Comparison of ENCODE assay signal across 11 cellular contexts in genomic region chr11:111976119-111976518, GRCh38. TPM values are rescaled to one million over a fixed set of nuclear protein-coding genes. Genes with fewer than 3 reads are reported as not detected.
DNase-seq lines count a peak whose midpoint lies in the region; ATAC-seq, FAIRE-seq and TF ChIP-seq lines count a peak whose summit lies in the region.
"Had no signal": no experiment of that assay in that cellular context is flagged by ENCODE, and none has a peak within 500 bp of the region (broad histone marks: within the 10 kb centered on the region; RNA-seq: fewer than 3 reads in every experiment).

No MANE protein-coding gene starts in this region.

- in situ Hi-C loops in HepG2 (cut with HindIII; ENCODE audit: extremely low pct_ligation_motif_present, low pct_unique_long_range_greater_than_20kb), result no loop called here

- TF ChIP-seq POLR2A in right lobe of liver (IDR thresholded peaks at IDR 0.05), result no peak
- TF ChIP-seq POLR2A in HepG2 (IDR thresholded peaks at IDR 0.05; ENCODE audit: insufficient read depth in 1 of 2, low read depth in 2 of 2, low read length in 2 of 2), result no peak
- TF ChIP-seq POLR2A in H1 (IDR thresholded peaks at IDR 0.05; ENCODE audit: control extremely low read depth in 1 of 2, low read depth in 2 of 2, low read length in 2 of 2), result no peak

- no peak overlapping the region for H2BK5ac ChIP-seq in H1 (ENCODE audit: low read depth, low read length)

- H3K36me3 Mint-ChIP-seq in neural crest cell (ENCODE audit: low read depth), result no peaks in the 10 kb centered on the region

- H2AK5ac ChIP-seq in H1 (ENCODE audit: low read depth, low read length), result no peak overlapping the region

- BruUV-seq in HepG2 (replicated peaks; lab: Mats Ljungman, UMichigan), result no TSS peak

- peaks cover 32% of the 10 kb centered on the region for H3K4me1 Mint-ChIP-seq in neural crest cell

- H2BK120ac ChIP-seq in H1 (replicated peaks; ENCODE audit: low read depth, low read length), result no peak overlapping the region

- H3K36me3 ChIP-seq in right lobe of liver, result peaks cover 0 to 6% (median 0%) of the 10 kb centered on the region in 4 donors
- H3K36me3 ChIP-seq in HepG2 (replicated peaks in 1 of 2; ENCODE audit: control insufficient read depth in 1 of 2, insufficient read depth in 2 of 2, low read length in 2 of 2), result peaks cover 6 to 39% of the 10 kb centered on the region in 2 experiments; a peak in 4 of 5 replicates
- peaks cover 0 to 4% (median 0%) of the 10 kb centered on the region in 4 experiments; a peak in 1 of 8 replicates for H3K36me3 ChIP-seq in H1 (ENCODE audit: control insufficient read depth in 2 of 4, insufficient read depth in 4 of 4, low read length in 3 of 4)
- H3K36me3 ChIP-seq: SJCRH30 had no signal

- no peak for TF ChIP-seq RAD21 in HepG2 (CRISPR knock-in tag; IDR thresholded peaks at IDR 0.05)
- TF ChIP-seq RAD21 in H1 (IDR thresholded peaks at IDR 0.05 in 1 of 2, conservative IDR thresholded peaks at IDR 0.05 in 1 of 2; ENCODE audit: low read depth in 2 of 2, low read length in 2 of 2), result no peak

- DNase-seq in right lobe of liver (no peak), HepG2 (ENCODE audit: low spot score) (no peak), H1 (ENCODE audit: low read depth in 1 of 2, low spot score in 2 of 2) (no peak), neural crest cell (ENCODE audit: low read depth, low spot score) (no peak), NOMO-1 treated with DMSO at 0.1 percent for 48 hours (lab: John Stamatoyannopoulos, UW; ENCODE audit: unreplicated experiment) (no peak), NCI-H510A (lab: John Stamatoyannopoulos, UW) (no peak)
- DNase-seq: brain microvascular endothelial cell had no signal

- FAIRE-seq in HepG2 (lab: Jason Lieb, UNC) (no peak), H1 (lab: Jason Lieb, UNC) (no peak)

- no peak overlapping the region for H3K23ac ChIP-seq in H1 (ENCODE audit: insufficient read length)

- no peaks in the 10 kb centered on the region for H3K4me1 ChIP-seq in right lobe of liver
- H3K4me1 ChIP-seq in HepG2 (ENCODE audit: insufficient read depth, low read length), result no peaks in the 10 kb centered on the region
- H3K4me1 ChIP-seq in H1 (replicated peaks in 1 of 4; ENCODE audit: control insufficient read depth in 3 of 4, insufficient read depth in 4 of 4, low read length in 3 of 4), result peaks cover 6 to 10% (median 7%) of the 10 kb centered on the region in 4 experiments; a peak in 6 of 7 replicates
- H3K4me1 ChIP-seq: SJCRH30 had no signal

- H3K4me2 ChIP-seq in HepG2 (ENCODE audit: low read depth, low read length) (no peak overlapping the region), H1 (ENCODE audit: insufficient read depth in 1 of 2, low read depth in 2 of 2, low read length in 2 of 2) (peak overlapping the region; percentile 71 to 90)

- H3K9ac ChIP-seq in HepG2 (ENCODE audit: insufficient read depth, low read depth, low read length), result no peak overlapping the region
- H3K9ac ChIP-seq in H1 (replicated peaks in 1 of 4; ENCODE audit: extremely low read depth in 1 of 4, low read depth in 3 of 4, low read length in 3 of 4), result no peak overlapping the region

- ATAC-seq in right lobe of liver, result no peak
- ATAC-seq in HepG2, result no peak
- no peak for ATAC-seq in HG03135 (IDR thresholded peaks at IDR 0.05; ENCODE audit: unreplicated experiment)
- ATAC-seq in GM21360 (IDR thresholded peaks at IDR 0.05; ENCODE audit: unreplicated experiment), result no peak

- POLR2A ChIA-PET in HepG2 (lab: Yijun Ruan, JAX) (no interaction called here), H1 (lab: Charles Lee; ENCODE audit: partially characterized antibody) (interaction anchor here (1.1 to 2.8 kb wide), 5 partner anchors 11 to 39 kb away, joined by 3 to 22 read pairs (median 5); partner anchors contain the start of gene DIXDC1)

- no peak overlapping the region for H3K56ac ChIP-seq in H1 (replicated peaks; ENCODE audit: insufficient read length, low read depth, low read length)

- H3K27ac ChIP-seq in right lobe of liver (peak overlapping the region in 2 of 3 donors; percentile 49 to 51), HepG2 (ENCODE audit: extremely low read length, insufficient read depth, low read length) (no peak overlapping the region), H1 (ENCODE audit: low read depth, low read length) (no peak overlapping the region)
- H3K27ac ChIP-seq: brain microvascular endothelial cell, SJCRH30 had no signal

- H3K27me3 Mint-ChIP-seq in neural crest cell (ENCODE audit: low read depth), result peaks cover 4% of the 10 kb centered on the region

- no peaks in the 10 kb centered on the region for H3K79me1 ChIP-seq in H1 (ENCODE audit: low read depth, low read length)

- no peak overlapping the region for H3K4me3 ChIP-seq in right lobe of liver
- no peak overlapping the region for H3K4me3 ChIP-seq in HepG2 (replicated peaks in 1 of 3; ENCODE audit: insufficient read depth in 1 of 3, low read depth in 2 of 3, low read length in 3 of 3)
- H3K4me3 ChIP-seq in H1 (ENCODE audit: extremely low read depth in 1 of 4, insufficient read depth in 2 of 4, low read depth in 3 of 4, low read length in 4 of 4), result peak overlapping the region in 3 of 4 experiments; percentile 66 to 82 (median 80); a peak in 5 of 8 replicates

- H4K20me1 ChIP-seq in HepG2 (ENCODE audit: insufficient read depth, low read length) (no peaks in the 10 kb centered on the region), H1 (replicated peaks in 1 of 2; ENCODE audit: control insufficient read depth in 1 of 2, insufficient read depth in 2 of 2, low read length in 2 of 2) (peaks cover 0 to 3% of the 10 kb centered on the region in 2 experiments)

- TF ChIP-seq CTCF in right lobe of liver (IDR thresholded peaks at IDR 0.05) (no peak), HepG2 (CRISPR knock-in tag; IDR thresholded peaks at IDR 0.05) (no peak), H1 (IDR thresholded peaks at IDR 0.05; ENCODE audit: control extremely low read depth in 1 of 3, insufficient read depth in 1 of 3, low read depth in 1 of 3, low read length in 3 of 3) (no peak), neural crest cell (conservative IDR thresholded peaks at IDR 0.05) (no peak)

- H3K9me3 Mint-ChIP-seq in neural crest cell, result no peaks in the 10 kb centered on the region

- H3K27me3 ChIP-seq in right lobe of liver (no peaks in the 10 kb centered on the region), HepG2 (ENCODE audit: control insufficient read depth in 1 of 2, insufficient read depth in 2 of 2, low read length in 2 of 2) (no peaks in the 10 kb centered on the region), H1 (replicated peaks in 1 of 4; ENCODE audit: control insufficient read depth in 3 of 4, extremely low read depth in 1 of 4, insufficient read depth in 3 of 4, low read length in 3 of 4) (peaks cover 0 to 3% (median 0%) of the 10 kb centered on the region in 4 experiments; a peak in 3 of 7 replicates)
- H3K27me3 ChIP-seq: brain microvascular endothelial cell, foreskin keratinocyte, SJCRH30 had no signal

- no peak for TF ChIP-seq EP300 in HepG2 (IDR thresholded peaks at IDR 0.05; ENCODE audit: low read depth in 2 of 2, low read length in 2 of 2)
- TF ChIP-seq EP300 in HepG2 (CRISPR knock-in tag; IDR thresholded peaks at IDR 0.05; ENCODE audit: borderline replicate concordance), result no peak
- no peak for TF ChIP-seq EP300 in H1 (IDR thresholded peaks at IDR 0.05; ENCODE audit: borderline replicate concordance in 1 of 2, low read depth in 2 of 2, low read length in 2 of 2)

- no CpG with 5 or more reads among the region's 2 CpGs for WGBS in right lobe of liver (ENCODE audit: insufficient coverage, low coverage, low lambda C conversion rate, missing lambda C conversion rate)
- WGBS in HepG2 (ENCODE audit: low lambda C conversion rate), result 92% methylated on average over 2 of the region's 2 CpGs
- WGBS in H1 (ENCODE audit: extremely low coverage in 1 of 2, insufficient coverage in 1 of 2, insufficient read length in 1 of 2, insufficient replicate concordance in 2 of 2, low coverage in 1 of 2, low lambda C conversion rate in 2 of 2, missing lambda C conversion rate in 1 of 2), 2 experiments, result 65% methylated on average over 2 of the region's 2 CpGs; no CpG with 5 or more reads in 1 of the 2 experiments

- 0 out of 2 replicates have a peak overlapping the region, but pooled peaks have one; percentile 21 for H2BK20ac ChIP-seq in H1 (ENCODE audit: low read length)

- H2AFZ ChIP-seq in HepG2 (ENCODE audit: low read length), result no peak overlapping the region
- H2AFZ ChIP-seq in H1 (ENCODE audit: low read length), result no peak overlapping the region

- H4K91ac ChIP-seq in H1 (replicated peaks; ENCODE audit: insufficient read length, low read length), result no peak overlapping the region

- intact Hi-C loops in right lobe of liver (cut with DNase I) (no loop called here), HepG2 (cut with micrococcal nuclease; ENCODE audit: unreplicated experiment) (no loop called here)

- CTCF ChIA-PET in HepG2 (lab: Yijun Ruan, JAX; ENCODE audit: low intra/inter-chr PET ratio, low total read pairs), result interaction anchor here (0.6 kb wide), 1 partner anchor 21 kb away, joined by 3 read pairs; no protein-coding TSS in a partner anchor
- CTCF ChIA-PET in H1 (lab: Charles Lee; ENCODE audit: partially characterized antibody), result interaction anchor here (21.3 kb wide), 1 partner anchor 41 kb away, joined by 565 read pairs; the partner anchor contains the start of gene DIXDC1

- H3K9me3 ChIP-seq in right lobe of liver (no peaks in the 10 kb centered on the region), HepG2 (ENCODE audit: low read length) (no peaks in the 10 kb centered on the region), H1 (ENCODE audit: insufficient read depth in 2 of 2, low read depth in 1 of 2, low read length in 1 of 2) (no peaks in the 10 kb centered on the region)
- H3K9me3 ChIP-seq: SJCRH30 had no signal

- H3K18ac ChIP-seq in H1 (ENCODE audit: extremely low read depth, low read length), result no peak overlapping the region; the same call in 1 of the 2 replicates

- peaks cover 12% of the 10 kb centered on the region for H3K23me2 ChIP-seq in H1 (ENCODE audit: low read depth, low read length)

- H4K5ac ChIP-seq in H1 (ENCODE audit: insufficient read length, low read depth, low read length), result no peak overlapping the region

- no peak overlapping the region for H3K4ac ChIP-seq in H1 (replicated peaks; ENCODE audit: insufficient read length, low read depth, low read length)

- H3K27ac Mint-ChIP-seq in neural crest cell (ENCODE audit: unreplicated experiment), result no peak overlapping the region

- H4K8ac ChIP-seq in H1 (ENCODE audit: extremely low read depth, insufficient read depth, low read length), result no peak overlapping the region

- H2BK12ac ChIP-seq in H1 (ENCODE audit: low read depth, low read length), result no peak overlapping the region

- H3K79me2 ChIP-seq in HepG2 (ENCODE audit: insufficient read depth, low read length), result no peaks in the 10 kb centered on the region
- H3K79me2 ChIP-seq in H1 (ENCODE audit: control insufficient read depth in 1 of 2, insufficient read depth in 2 of 2, low read length in 2 of 2), result no peaks in the 10 kb centered on the region

- peak overlapping the region; percentile 82 for H3K4me3 Mint-ChIP-seq in neural crest cell

- H3K14ac ChIP-seq in H1 (ENCODE audit: insufficient read length), result no peak overlapping the region

- H2BK15ac ChIP-seq in H1 (ENCODE audit: low read length), result no peak overlapping the region

RNA-seq across cellular contexts. Expression of gene DIXDC1, which starts 39.0 kb away (rescaled TPM):
- total RNA-seq in right lobe of liver (10 to 100 TPM in 1 of 6 experiments, 1 to 10 TPM in 5; 4.5 to 10.4 (median 8.0) TPM), HepG2 (2016; rRNA removed; fragmentation: Illumina TruSeq; extraction: Trizol) (25.0 and 29.7 TPM in 2 replicates), neural crest cell (24.4 and 24.6 TPM in 2 replicates)
- 3.1 and 3.8 TPM in 2 replicates for total RNA-seq in HepG2 (2016; cell fraction: cytosol; rRNA removed; fragmentation: Illumina TruSeq; extraction: Trizol; ENCODE audit: low read depth)
- 25.9 and 27.6 TPM in 2 replicates for total RNA-seq in HepG2 (2016; cell fraction: insoluble cytoplasmic fraction; rRNA removed; fragmentation: Illumina TruSeq; extraction: Trizol)
- total RNA-seq in HepG2 (2016; cell fraction: membrane; rRNA removed; fragmentation: Illumina TruSeq; extraction: Trizol), result 9.8 and 10.5 TPM in 2 replicates
- 23.5 and 24.4 TPM in 2 replicates for total RNA-seq in HepG2 (2016; cell fraction: nucleus; rRNA removed; fragmentation: Illumina TruSeq; extraction: Trizol)
- polyA plus RNA-seq in HepG2 (2011; rRNA removed) (7.8 and 10.4 TPM in 2 replicates), H1 (2011; rRNA removed) (4.8 and 5.9 TPM in 2 replicates)
- 5.8 and 6.4 TPM in 2 replicates for polyA plus RNA-seq in HepG2 (2011; cell fraction: cytosol; rRNA removed)
- 8.3 and 10.8 TPM in 2 replicates for polyA plus RNA-seq in HepG2 (2011; cell fraction: nucleus; rRNA removed)
- polyA plus RNA-seq in HepG2 (2012), result 5.4 and 8.1 TPM in 2 replicates
- polyA plus RNA-seq in HepG2 (2016; cell fraction: cytosol; fragmentation: Illumina TruSeq; extraction: Trizol; ENCODE audit: low read depth), result 0.92 and 1.2 TPM in 2 replicates
- polyA plus RNA-seq in HepG2 (2016; cell fraction: insoluble cytoplasmic fraction; fragmentation: Illumina TruSeq; extraction: Trizol; ENCODE audit: low read depth), result 18.3 and 18.5 TPM in 2 replicates
- 3.9 and 4.0 TPM in 2 replicates for polyA plus RNA-seq in HepG2 (2016; cell fraction: membrane; fragmentation: Illumina TruSeq; extraction: Trizol; ENCODE audit: low read depth)
- 15.8 and 16.2 TPM in 2 replicates for polyA plus RNA-seq in HepG2 (2016; cell fraction: nucleus; fragmentation: Illumina TruSeq; extraction: Trizol; ENCODE audit: insufficient read depth, low read depth)
- 14.7 and 35.3 TPM in 2 replicates for polyA minus RNA-seq in HepG2 (2011; rRNA and poly(A)+ RNA removed; ENCODE audit: low replicate concordance)
- polyA minus RNA-seq in HepG2 (2011; cell fraction: cytosol; rRNA and poly(A)+ RNA removed), result 13.1 and 16.2 TPM in 2 replicates
- polyA minus RNA-seq in HepG2 (2011; cell fraction: nucleus; rRNA and poly(A)+ RNA removed), result 27.1 and 33.9 TPM in 2 replicates
- 15.4 and 17.1 TPM in 2 replicates for total RNA-seq in H1 (2021; fragmentation: NEBNext Ultra II Directional; extraction: Animal tissue kit (Norgen Biotek cat#: 25700))
- 8.9 TPM for polyA plus RNA-seq in H1 (2011; cell fraction: cytosol; rRNA removed)
- 8.7 TPM for polyA plus RNA-seq in H1 (2011; cell fraction: nucleus; rRNA removed)
- 8.7 to 9.8 TPM (median 9.4 TPM) in 4 replicates for polyA plus RNA-seq in H1 (2012, experiment 1 of 2)
- polyA plus RNA-seq in H1 (2012, experiment 2 of 2), result 1.2 TPM
- polyA plus RNA-seq in H1 (2013, experiment 1 of 2), result 7.7 TPM
- 6.8 TPM for polyA plus RNA-seq in H1 (2013, experiment 2 of 2)
- 20.2 and 24.9 TPM in 2 replicates for polyA minus RNA-seq in H1 (2011; rRNA and poly(A)+ RNA removed)
- 11.9 TPM for polyA minus RNA-seq in H1 (2011; cell fraction: cytosol; rRNA and poly(A)+ RNA removed)
- 26.2 TPM for polyA minus RNA-seq in H1 (2011; cell fraction: nucleus; rRNA and poly(A)+ RNA removed)

RNA-seq across cellular contexts. Expression of gene DLAT, which starts 49.1 kb away (rescaled TPM):
- total RNA-seq in right lobe of liver (10 to 100 TPM; 10.8 to 37.4 (median 23.3) TPM), HepG2 (2016; rRNA removed; fragmentation: Illumina TruSeq; extraction: Trizol) (62.2 and 73.2 TPM in 2 replicates), neural crest cell (52.4 and 52.9 TPM in 2 replicates)
- total RNA-seq in HepG2 (2016; cell fraction: cytosol; rRNA removed; fragmentation: Illumina TruSeq; extraction: Trizol; ENCODE audit: low read depth), result 15.1 and 15.7 TPM in 2 replicates
- total RNA-seq in HepG2 (2016; cell fraction: insoluble cytoplasmic fraction; rRNA removed; fragmentation: Illumina TruSeq; extraction: Trizol), result 63.4 and 67.7 TPM in 2 replicates
- total RNA-seq in HepG2 (2016; cell fraction: membrane; rRNA removed; fragmentation: Illumina TruSeq; extraction: Trizol), result 30.4 and 35.5 TPM in 2 replicates
- 32.8 and 36.5 TPM in 2 replicates for total RNA-seq in HepG2 (2016; cell fraction: nucleus; rRNA removed; fragmentation: Illumina TruSeq; extraction: Trizol)
- polyA plus RNA-seq in HepG2 (2011; rRNA removed) (21.5 and 26.4 TPM in 2 replicates), H1 (2011; rRNA removed) (17.3 and 23.1 TPM in 2 replicates)
- 15.5 and 18.8 TPM in 2 replicates for polyA plus RNA-seq in HepG2 (2011; cell fraction: cytosol; rRNA removed)
- 9.0 and 9.7 TPM in 2 replicates for polyA plus RNA-seq in HepG2 (2011; cell fraction: nucleus; rRNA removed)
- polyA plus RNA-seq in HepG2 (2012), result 19.8 and 28.1 TPM in 2 replicates
- 7.9 TPM in 2 replicates for polyA plus RNA-seq in HepG2 (2016; cell fraction: cytosol; fragmentation: Illumina TruSeq; extraction: Trizol; ENCODE audit: low read depth)
- polyA plus RNA-seq in HepG2 (2016; cell fraction: insoluble cytoplasmic fraction; fragmentation: Illumina TruSeq; extraction: Trizol; ENCODE audit: low read depth), result 71.4 and 72.1 TPM in 2 replicates
- polyA plus RNA-seq in HepG2 (2016; cell fraction: membrane; fragmentation: Illumina TruSeq; extraction: Trizol; ENCODE audit: low read depth), result 18.4 and 21.2 TPM in 2 replicates
- polyA plus RNA-seq in HepG2 (2016; cell fraction: nucleus; fragmentation: Illumina TruSeq; extraction: Trizol; ENCODE audit: insufficient read depth, low read depth), result 37.6 and 38.9 TPM in 2 replicates
- 27.1 and 37.7 TPM in 2 replicates for polyA minus RNA-seq in HepG2 (2011; rRNA and poly(A)+ RNA removed; ENCODE audit: low replicate concordance)
- 30.4 and 33.5 TPM in 2 replicates for polyA minus RNA-seq in HepG2 (2011; cell fraction: cytosol; rRNA and poly(A)+ RNA removed)
- polyA minus RNA-seq in HepG2 (2011; cell fraction: nucleus; rRNA and poly(A)+ RNA removed), result 24.3 and 31.8 TPM in 2 replicates
- total RNA-seq in H1 (2021; fragmentation: NEBNext Ultra II Directional; extraction: Animal tissue kit (Norgen Biotek cat#: 25700)), result 61.2 and 66.2 TPM in 2 replicates
- 27.8 TPM for polyA plus RNA-seq in H1 (2011; cell fraction: cytosol; rRNA removed)
- 18.5 TPM for polyA plus RNA-seq in H1 (2011; cell fraction: nucleus; rRNA removed)
- polyA plus RNA-seq in H1 (2012, experiment 1 of 2), result 33.2 to 40.8 TPM (median 37.6 TPM) in 4 replicates
- 9.9 TPM for polyA plus RNA-seq in H1 (2012, experiment 2 of 2)
- polyA plus RNA-seq in H1 (2013, experiment 1 of 2), result 34.8 TPM
- polyA plus RNA-seq in H1 (2013, experiment 2 of 2), result 34.4 TPM
- polyA minus RNA-seq in H1 (2011; rRNA and poly(A)+ RNA removed), result 43.1 and 43.7 TPM in 2 replicates
- 29.4 TPM for polyA minus RNA-seq in H1 (2011; cell fraction: cytosol; rRNA and poly(A)+ RNA removed)
- 33.4 TPM for polyA minus RNA-seq in H1 (2011; cell fraction: nucleus; rRNA and poly(A)+ RNA removed)

RNA-seq across cellular contexts. Expression of gene C11orf52, which starts 57.4 kb away (rescaled TPM):
- total RNA-seq in right lobe of liver (10 to 100 TPM in 4 of 6 experiments, 1 to 10 TPM in 2; 6.4 to 12.6 (median 10.3) TPM), HepG2 (2016; rRNA removed; fragmentation: Illumina TruSeq; extraction: Trizol) (7.4 and 10.5 TPM in 2 replicates), neural crest cell (not detected in 2 replicates)
- 4.1 and 5.5 TPM in 2 replicates for total RNA-seq in HepG2 (2016; cell fraction: cytosol; rRNA removed; fragmentation: Illumina TruSeq; extraction: Trizol; ENCODE audit: low read depth)
- total RNA-seq in HepG2 (2016; cell fraction: insoluble cytoplasmic fraction; rRNA removed; fragmentation: Illumina TruSeq; extraction: Trizol), result 6.8 and 7.2 TPM in 2 replicates
- total RNA-seq in HepG2 (2016; cell fraction: membrane; rRNA removed; fragmentation: Illumina TruSeq; extraction: Trizol), result 8.8 and 9.2 TPM in 2 replicates
- total RNA-seq in HepG2 (2016; cell fraction: nucleus; rRNA removed; fragmentation: Illumina TruSeq; extraction: Trizol), result 4.1 and 4.7 TPM in 2 replicates
- polyA plus RNA-seq in HepG2 (2011; rRNA removed) (11.0 and 16.5 TPM in 2 replicates), H1 (2011; rRNA removed) (2.7 and 3.4 TPM in 2 replicates)
- 13.1 and 14.8 TPM in 2 replicates for polyA plus RNA-seq in HepG2 (2011; cell fraction: cytosol; rRNA removed)
- polyA plus RNA-seq in HepG2 (2011; cell fraction: nucleus; rRNA removed), result 5.6 and 8.0 TPM in 2 replicates
- 9.9 and 12.8 TPM in 2 replicates for polyA plus RNA-seq in HepG2 (2012)
- 5.0 TPM in 2 replicates for polyA plus RNA-seq in HepG2 (2016; cell fraction: cytosol; fragmentation: Illumina TruSeq; extraction: Trizol; ENCODE audit: low read depth)
- polyA plus RNA-seq in HepG2 (2016; cell fraction: insoluble cytoplasmic fraction; fragmentation: Illumina TruSeq; extraction: Trizol; ENCODE audit: low read depth), result 9.5 and 12.3 TPM in 2 replicates
- polyA plus RNA-seq in HepG2 (2016; cell fraction: membrane; fragmentation: Illumina TruSeq; extraction: Trizol; ENCODE audit: low read depth), result 9.8 and 10.0 TPM in 2 replicates
- polyA plus RNA-seq in HepG2 (2016; cell fraction: nucleus; fragmentation: Illumina TruSeq; extraction: Trizol; ENCODE audit: insufficient read depth, low read depth), result 8.5 and 9.1 TPM in 2 replicates
- 3.9 TPM in 1 of 2 replicates, not detected in the other for polyA minus RNA-seq in HepG2 (2011; rRNA and poly(A)+ RNA removed; ENCODE audit: low replicate concordance)
- polyA minus RNA-seq in HepG2 (2011; cell fraction: cytosol; rRNA and poly(A)+ RNA removed), result 3.7 and 7.0 TPM in 2 replicates
- 3.3 and 5.7 TPM in 2 replicates for polyA minus RNA-seq in HepG2 (2011; cell fraction: nucleus; rRNA and poly(A)+ RNA removed)
- total RNA-seq in H1 (2021; fragmentation: NEBNext Ultra II Directional; extraction: Animal tissue kit (Norgen Biotek cat#: 25700)), result 1.7 and 2.2 TPM in 2 replicates
- polyA plus RNA-seq in H1 (2011; cell fraction: cytosol; rRNA removed), result 3.1 TPM
- 5.2 TPM for polyA plus RNA-seq in H1 (2011; cell fraction: nucleus; rRNA removed)
- polyA plus RNA-seq in H1 (2012, experiment 1 of 2), result 2.0 to 3.5 TPM (median 3.1 TPM) in 4 replicates
- 2.5 TPM for polyA plus RNA-seq in H1 (2012, experiment 2 of 2)
- polyA plus RNA-seq in H1 (2013, experiment 1 of 2), result 1.5 TPM
- polyA plus RNA-seq in H1 (2013, experiment 2 of 2), result 1.5 TPM
- 1.7 and 2.3 TPM in 2 replicates for polyA minus RNA-seq in H1 (2011; rRNA and poly(A)+ RNA removed)
- 2.2 TPM for polyA minus RNA-seq in H1 (2011; cell fraction: cytosol; rRNA and poly(A)+ RNA removed)
- polyA minus RNA-seq in H1 (2011; cell fraction: nucleus; rRNA and poly(A)+ RNA removed), result 2.0 TPM

Comparison
In these comparisons a context has a peak if more than half of its experiments do, and no peak if none do; other contexts are left out.
1. H3K27ac ChIP-seq: peak in right lobe of liver (2 of 3); none in HepG2 (single experiment) and H1 (single experiment).
2. H3K4me3 ChIP-seq: peak in H1 (3 of 4); none in right lobe of liver (0 of 3) and HepG2 (0 of 3).